Comparison of ENCODE assay signal across 11 cellular contexts in genomic region chr5:90096415-90097081, GRCh38.
DNase-seq lines count a peak whose midpoint lies in the region; ATAC-seq, FAIRE-seq and TF ChIP-seq lines count a peak whose summit lies in the region.
"Had no signal": no experiment of that assay in that cellular context is flagged by ENCODE, and none has a peak within 500 bp of the region (broad histone marks: within the 10 kb centered on the region; RNA-seq: fewer than 3 reads in every experiment).

No MANE protein-coding gene starts in this region.

- no peaks in the 10 kb centered on the region for H3K27me3 Mint-ChIP-seq in activated T-cell treated with anti-CD3 and anti-CD28 coated beads, Interleukin-2, amount 50 U/mL, for 4 hours (ENCODE audit: low read depth)
- H3K27me3 Mint-ChIP-seq: dendritic cell treated with granulocyte-macrophage colony-stimulating factor and Interleukin-4, amounts not matched to agents 40 ng/mL and 50 ng/mL, for 4 days had no signal

- peaks cover 7% of the 10 kb centered on the region for H3K9me3 Mint-ChIP-seq in stimulated activated effector memory CD8-positive, alpha-beta T cell treated with anti-CD3 and anti-CD28 coated beads, Interleukin-12 subunit alpha, Interleukin-12 subunit beta, amount 100 ng/mL, for 72 hours
- H3K9me3 Mint-ChIP-seq in activated T-cell treated with anti-CD3 and anti-CD28 coated beads, Interleukin-2, amount 50 U/mL, for 4 hours, result no peaks in the 10 kb centered on the region
- H3K9me3 Mint-ChIP-seq: dendritic cell treated with granulocyte-macrophage colony-stimulating factor and Interleukin-4, amounts not matched to agents 40 ng/mL and 50 ng/mL, for 4 days had no signal

- peak; percentile 90 for FAIRE-seq in bronchial epithelial cell (lab: Jason Lieb, UNC)
- FAIRE-seq in small intestine (lab: Jason Lieb, UNC), result no peak

- TF ChIP-seq CTCF in bronchial epithelial cell (IDR thresholded peaks at IDR 0.05; ENCODE audit: insufficient read depth, low read length, severe bottlenecking), result no peak
- no peak for TF ChIP-seq CTCF in suprapubic skin (IDR thresholded peaks at IDR 0.05)

- H3K4me3 ChIP-seq in MG63 (no peak overlapping the region), bronchial epithelial cell (ENCODE audit: low read depth, low read length) (no peak overlapping the region), mesodermal cell (ENCODE audit: extremely low read depth, insufficient read depth, low read length, poor library complexity, severe bottlenecking) (no peak overlapping the region), small intestine (ENCODE audit: low read depth in 1 of 2, low read length in 2 of 2) (no peak overlapping the region), suprapubic skin (no peak overlapping the region)

- ATAC-seq in stimulated activated effector memory CD8-positive, alpha-beta T cell treated with anti-CD3 and anti-CD28 coated beads, Interleukin-12 subunit alpha, Interleukin-12 subunit beta, amount 100 ng/mL, for 72 hours, result no peak
- ATAC-seq in activated T-cell treated with anti-CD3 and anti-CD28 coated beads, Interleukin-2, amount 50 U/mL, for 4 hours, result no peak
- ATAC-seq: left colon had no signal

- TF ChIP-seq EP300 in suprapubic skin (IDR thresholded peaks at IDR 0.05), result no peak

- peaks cover 14% of the 10 kb centered on the region for H3K4me1 ChIP-seq in mesodermal cell (ENCODE audit: control insufficient read depth, insufficient read depth, low read length, poor library complexity, severe bottlenecking)
- no peaks in the 10 kb centered on the region for H3K4me1 ChIP-seq in small intestine (ENCODE audit: control insufficient read depth in 2 of 2, insufficient read depth in 1 of 2, low read depth in 1 of 2, low read length in 1 of 2)
- no peaks in the 10 kb centered on the region for H3K4me1 ChIP-seq in suprapubic skin

- H3K9me3 ChIP-seq in MG63, result no peaks in the 10 kb centered on the region
- no peaks in the 10 kb centered on the region for H3K9me3 ChIP-seq in mesodermal cell (ENCODE audit: control insufficient read depth, low read length)
- no peaks in the 10 kb centered on the region for H3K9me3 ChIP-seq in small intestine (ENCODE audit: control insufficient read depth, low read depth)
- no peaks in the 10 kb centered on the region for H3K9me3 ChIP-seq in suprapubic skin

- no peaks in the 10 kb centered on the region for H3K36me3 Mint-ChIP-seq in stimulated activated effector memory CD8-positive, alpha-beta T cell treated with anti-CD3 and anti-CD28 coated beads, Interleukin-12 subunit alpha, Interleukin-12 subunit beta, amount 100 ng/mL, for 72 hours
- no peaks in the 10 kb centered on the region for H3K36me3 Mint-ChIP-seq in activated T-cell treated with anti-CD3 and anti-CD28 coated beads, Interleukin-2, amount 50 U/mL, for 4 hours (ENCODE audit: insufficient read depth)

- peak; percentile 3 for DNase-seq in EH (ENCODE audit: low read depth)
- peak; percentile 54 for DNase-seq in MG63
- peak; percentile 99 for DNase-seq in bronchial epithelial cell (ENCODE audit: low read depth)
- DNase-seq in stimulated activated effector memory CD8-positive, alpha-beta T cell treated with anti-CD3 and anti-CD28 coated beads, Interleukin-12 subunit alpha, Interleukin-12 subunit beta, amount 100 ng/mL, for 72 hours (ENCODE audit: low spot score in 2 of 2), result no peak
- no peak for DNase-seq in small intestine
- no peak for DNase-seq in activated T-cell treated with anti-CD3 and anti-CD28 coated beads, Interleukin-2, amount 50 U/mL, for 4 hours
- DNase-seq in suprapubic skin (ENCODE audit: low spot score in 2 of 2), result no peak
- DNase-seq: left colon, NCI-H187 had no signal

- H3K36me3 ChIP-seq in MG63 (no peaks in the 10 kb centered on the region), bronchial epithelial cell (ENCODE audit: control insufficient read depth, insufficient read depth, low read length) (no peaks in the 10 kb centered on the region), mesodermal cell (ENCODE audit: control insufficient read depth, insufficient read depth, low read length) (no peaks in the 10 kb centered on the region), small intestine (ENCODE audit: control insufficient read depth in 2 of 2, insufficient read depth in 2 of 2, low read length in 2 of 2) (no peaks in the 10 kb centered on the region), suprapubic skin (no peaks in the 10 kb centered on the region)

- no peak overlapping the region for H3K27ac Mint-ChIP-seq in stimulated activated effector memory CD8-positive, alpha-beta T cell treated with anti-CD3 and anti-CD28 coated beads, Interleukin-12 subunit alpha, Interleukin-12 subunit beta, amount 100 ng/mL, for 72 hours
- H3K27ac Mint-ChIP-seq: dendritic cell treated with granulocyte-macrophage colony-stimulating factor and Interleukin-4, amounts not matched to agents 40 ng/mL and 50 ng/mL, for 4 days had no signal

- TF ChIP-seq POLR2A in suprapubic skin (IDR thresholded peaks at IDR 0.05), result no peak

- no peaks in the 10 kb centered on the region for H3K27me3 ChIP-seq in MG63
- H3K27me3 ChIP-seq in bronchial epithelial cell (ENCODE audit: control insufficient read depth, insufficient read depth, low read length), result no peaks in the 10 kb centered on the region
- no peaks in the 10 kb centered on the region for H3K27me3 ChIP-seq in small intestine (ENCODE audit: control insufficient read depth in 2 of 2, insufficient read depth in 2 of 2, low read length in 2 of 2)
- H3K27me3 ChIP-seq in suprapubic skin, result no peaks in the 10 kb centered on the region

- H3K27ac ChIP-seq in mesodermal cell (ENCODE audit: low read depth, low read length, severe bottlenecking), result peak overlapping the region; percentile 93
- no peak overlapping the region for H3K27ac ChIP-seq in small intestine (ENCODE audit: low read depth in 1 of 2, low read length in 1 of 2)
- no peak overlapping the region for H3K27ac ChIP-seq in suprapubic skin

- H3K4me3 Mint-ChIP-seq in stimulated activated effector memory CD8-positive, alpha-beta T cell treated with anti-CD3 and anti-CD28 coated beads, Interleukin-12 subunit alpha, Interleukin-12 subunit beta, amount 100 ng/mL, for 72 hours, result no peak overlapping the region
- H3K4me3 Mint-ChIP-seq in activated T-cell treated with anti-CD3 and anti-CD28 coated beads, Interleukin-2, amount 50 U/mL, for 4 hours, result no peak overlapping the region
- H3K4me3 Mint-ChIP-seq: dendritic cell treated with granulocyte-macrophage colony-stimulating factor and Interleukin-4, amounts not matched to agents 40 ng/mL and 50 ng/mL, for 4 days had no signal

- 58 to 64% methylated on average over 5 to 6 of the region's 6 CpGs for WGBS in mesodermal cell (ENCODE audit: insufficient coverage in 2 of 2), 2 experiments
- WGBS in small intestine, 3 donors, result 43 to 71% (median 55%) methylated on average over 6 of the region's 6 CpGs
- WGBS in suprapubic skin, result 83% methylated on average over 6 of the region's 6 CpGs

- no peaks in the 10 kb centered on the region for H3K4me1 Mint-ChIP-seq in stimulated activated effector memory CD8-positive, alpha-beta T cell treated with anti-CD3 and anti-CD28 coated beads, Interleukin-12 subunit alpha, Interleukin-12 subunit beta, amount 100 ng/mL, for 72 hours
- no peaks in the 10 kb centered on the region for H3K4me1 Mint-ChIP-seq in activated T-cell treated with anti-CD3 and anti-CD28 coated beads, Interleukin-2, amount 50 U/mL, for 4 hours (ENCODE audit: low read depth)

Comparison
In these comparisons a context has a peak if more than half of its experiments do, and no peak if none do; other contexts are left out.
1. DNase-seq: peak in EH (single experiment), MG63 (single experiment) and bronchial epithelial cell (single experiment); none in stimulated activated effector memory CD8-positive, alpha-beta T cell treated with anti-CD3 and anti-CD28 coated beads, Interleukin-12 subunit alpha, Interleukin-12 subunit beta, amount 100 ng/mL, for 72 hours (0 of 2), small intestine (single experiment), activated T-cell treated with anti-CD3 and anti-CD28 coated beads, Interleukin-2, amount 50 U/mL, for 4 hours (single experiment) and suprapubic skin (0 of 2).